ENCODE assay signal across 8 cellular contexts in the genomic region with DNA sequence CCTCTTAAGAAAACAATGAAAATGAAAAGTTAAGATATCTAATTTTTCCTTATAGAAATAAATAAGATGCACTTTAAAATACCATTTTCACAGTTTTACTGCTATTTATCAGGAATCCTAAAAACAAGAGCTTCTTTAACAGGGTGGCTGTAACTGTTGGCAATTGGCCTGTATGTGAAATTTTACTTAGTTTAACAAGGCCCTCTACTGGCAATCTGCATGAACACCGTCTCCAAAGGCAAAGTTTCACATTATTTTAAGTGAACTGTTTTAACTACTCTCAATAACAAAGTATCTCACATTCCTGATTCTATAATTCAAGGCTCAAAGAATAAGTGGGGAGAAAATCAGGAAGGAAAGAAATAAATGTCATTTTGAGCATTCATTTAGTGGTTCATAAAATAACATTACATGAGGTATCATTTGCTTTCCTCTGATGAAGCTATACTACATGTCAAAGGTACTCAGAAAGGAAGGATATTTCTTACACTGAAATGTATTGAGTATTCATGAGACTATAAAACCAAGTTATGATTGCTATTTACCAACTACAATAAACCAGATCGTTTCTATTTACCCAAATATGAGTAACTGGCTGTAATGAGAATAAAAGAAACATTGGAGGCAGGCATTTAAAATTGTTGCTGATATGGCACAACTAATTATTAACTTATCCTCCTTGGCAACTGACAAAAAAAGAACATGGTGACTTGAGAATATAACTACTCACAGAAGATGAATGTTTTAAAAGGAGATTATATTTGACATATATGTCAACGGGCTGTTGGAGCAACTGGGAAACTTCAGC. TPM values are rescaled to one million over a fixed set of nuclear protein-coding genes. Genes with fewer than 3 reads are reported as not detected.
DNase-seq lines count a peak whose midpoint lies in the region; ATAC-seq and TF ChIP-seq lines count a peak whose summit lies in the region.

No MANE protein-coding gene starts in this region.

- TF ChIP-seq POLR2A in testis (IDR thresholded peaks at IDR 0.05) = no peak

- H3K9me3 ChIP-seq in SU-DHL-6 (ENCODE audit: insufficient read depth, low read length) = no peaks in the 10 kb centered on the region
- no peaks in the 10 kb centered on the region for H3K9me3 ChIP-seq in heart right ventricle
- no peaks in the 10 kb centered on the region for H3K9me3 ChIP-seq in testis
- no peaks in the 10 kb centered on the region for H3K9me3 ChIP-seq in CD4-positive, alpha-beta memory T cell (ENCODE audit: control insufficient read depth in 1 of 2, low read length in 2 of 2)

- H3K79me2 ChIP-seq in SU-DHL-6 (ENCODE audit: insufficient read depth, low read length) = no peaks in the 10 kb centered on the region

- no peaks in the 10 kb centered on the region for H3K27me3 ChIP-seq in SU-DHL-6 (ENCODE audit: low read length)
- no peaks in the 10 kb centered on the region for H3K27me3 ChIP-seq in heart right ventricle
- H3K27me3 ChIP-seq in testis = no peaks in the 10 kb centered on the region
- H3K27me3 ChIP-seq in CD4-positive, alpha-beta memory T cell (ENCODE audit: insufficient read depth, low read length) = no peaks in the 10 kb centered on the region

- no peaks in the 10 kb centered on the region for H3F3A ChIP-seq in SU-DHL-6 (ENCODE audit: insufficient read depth)

- ATAC-seq in GM19025 (IDR thresholded peaks at IDR 0.05; ENCODE audit: low read depth, unreplicated experiment) (peak; percentile 50), heart right ventricle (peak in 2 of 8 donors; percentile 42 to 58)

- no peak overlapping the region for H3K4me3 ChIP-seq in SU-DHL-6 (ENCODE audit: insufficient read depth, low read length, poor library complexity, severe bottlenecking)
- H3K4me3 ChIP-seq in heart right ventricle = no peak overlapping the region
- no peak overlapping the region for H3K4me3 ChIP-seq in testis
- no peak overlapping the region for H3K4me3 ChIP-seq in CD4-positive, alpha-beta memory T cell (ENCODE audit: low read length in 2 of 2)

- H4K20me1 ChIP-seq in SU-DHL-6 (ENCODE audit: low read depth, low read length) = no peaks in the 10 kb centered on the region

- 43 to 49% methylated on average over 3 of the region's 3 CpGs for WGBS in heart right ventricle, 2 donors
- WGBS in testis, 2 donors = 46 to 57% methylated on average over 3 of the region's 3 CpGs

- H2AFZ ChIP-seq in SU-DHL-6 (ENCODE audit: low read depth, low read length, severe bottlenecking) = no peak overlapping the region

- no peaks in the 10 kb centered on the region for H3K9me2 ChIP-seq in SU-DHL-6 (replicated peaks; ENCODE audit: insufficient read depth, low read length)

- H3K4me3 Mint-ChIP-seq in CD4-positive, alpha-beta memory T cell = no peak overlapping the region

- H3K27ac ChIP-seq in SU-DHL-6 (ENCODE audit: low read depth, low read length) (no peak overlapping the region), heart right ventricle (no peak overlapping the region), testis (no peak overlapping the region)
- H3K27ac ChIP-seq in CD4-positive, alpha-beta memory T cell (ENCODE audit: low read depth, low read length) = no peak overlapping the region

- H3K36me3 Mint-ChIP-seq in CD4-positive, alpha-beta memory T cell = no peaks in the 10 kb centered on the region

- peak; percentile 48 for DNase-seq in AG08396 (ENCODE audit: low spot score)
- peak; percentile 61 to 76 for DNase-seq in Kasumi-1 (lab: John Stamatoyannopoulos, UW)
- DNase-seq in heart right ventricle = peak in 1 of 2 donors; percentile 12
- DNase-seq in testis = peak; percentile 71
- no peak for DNase-seq in NCI-H1930 (lab: John Stamatoyannopoulos, UW)
- DNase-seq in CD4-positive, alpha-beta memory T cell = no peak

- peaks cover 0 to 19% (median 0%) of the 10 kb centered on the region in 9 donors for H3K4me1 ChIP-seq in heart right ventricle
- peaks cover 2% of the 10 kb centered on the region for H3K4me1 ChIP-seq in testis
- no peaks in the 10 kb centered on the region for H3K4me1 ChIP-seq in CD4-positive, alpha-beta memory T cell (ENCODE audit: insufficient read depth, low read length)

- H3K36me3 ChIP-seq in SU-DHL-6 (ENCODE audit: low read length) (no peaks in the 10 kb centered on the region), heart right ventricle (no peaks in the 10 kb centered on the region), testis (ENCODE audit: low read depth, missing control alignments) (no peaks in the 10 kb centered on the region)
- H3K36me3 ChIP-seq in CD4-positive, alpha-beta memory T cell (ENCODE audit: insufficient read depth, low read length) = no peaks in the 10 kb centered on the region

- CTCF ChIA-PET in CD4-positive, alpha-beta memory T cell (lab: Charles Lee; ENCODE audit: partially characterized antibody) = no interaction called here

- H3K4me1 Mint-ChIP-seq in CD4-positive, alpha-beta memory T cell = no peaks in the 10 kb centered on the region

- H3K9ac ChIP-seq in SU-DHL-6 (ENCODE audit: low read length) = no peak overlapping the region

- no peak overlapping the region for H3K27ac Mint-ChIP-seq in CD4-positive, alpha-beta memory T cell

- peaks cover 0 to 2% of the 10 kb centered on the region in 2 donors for H3K27me3 Mint-ChIP-seq in CD4-positive, alpha-beta memory T cell

- POLR2A ChIA-PET in CD4-positive, alpha-beta memory T cell (lab: Charles Lee; ENCODE audit: partially characterized antibody) = no interaction called here

- TF ChIP-seq CTCF in SU-DHL-6 (IDR thresholded peaks at IDR 0.05; ENCODE audit: insufficient read depth, low read length, poor library complexity, severe bottlenecking) (peak; percentile 54), heart right ventricle (IDR thresholded peaks at IDR 0.05) (peak; percentile 31 to 76 (median 63)), testis (IDR thresholded peaks at IDR 0.05) (peak; percentile 52 to 75 (median 68))

- no peak overlapping the region for H3K4me2 ChIP-seq in SU-DHL-6 (ENCODE audit: low read depth, low read length, poor library complexity, severe bottlenecking)

- peaks cover 0 to 4% (median 0%) of the 10 kb centered on the region in 8 donors for H3K9me3 Mint-ChIP-seq in CD4-positive, alpha-beta memory T cell

- intact Hi-C loops in heart right ventricle (cut with DNase I) (loop anchor here in 9 of 10 donors (5.0 to 10.0 kb wide), 9 partner anchors 114 to 1016 kb away; no protein-coding TSS in a partner anchor), testis (cut with DNase I; ENCODE audit: low total_unique reads) (no loop called here)
- intact Hi-C loops in CD4-positive, alpha-beta memory T cell (cut with micrococcal nuclease) = no loop called here

RNA-seq across cellular contexts. Expression of gene NCKAP5, which starts 7.0 kb away (rescaled TPM):
- total RNA-seq in heart right ventricle = 10 to 100 TPM in 2 of 10 donors, 1 to 10 TPM in 8; 4.3 to 11.7 (median 6.6) TPM
- polyA plus RNA-seq in heart right ventricle = 1 to 10 TPM in 1 of 2 donors, under 1 TPM in 1; 0.57 to 5.5 TPM
- total RNA-seq in testis = 1 to 10 TPM; 6.3 to 7.6 TPM
- 3.0 TPM for polyA plus RNA-seq in testis (ENCODE audit: insufficient read depth, low read depth, low replicate concordance)
- not detected for total RNA-seq in CD4-positive, alpha-beta memory T cell
- polyA plus RNA-seq in CD4-positive, alpha-beta memory T cell = not detected

Comparison
In these comparisons a context has a peak if more than half of its experiments do, and no peak if none do; other contexts are left out.
1. DNase-seq: peak in AG08396 (single experiment), Kasumi-1 (2 of 2) and testis (single experiment); none in NCI-H1930 (0 of 2) and CD4-positive, alpha-beta memory T cell (0 of 5).
2. RNA of gene NCKAP5, which starts 7.0 kb away (total RNA-seq): 6.3 to 7.6 TPM in testis and 4.3 to 11.7 TPM in heart right ventricle; not detected in CD4-positive, alpha-beta memory T cell; every median in the first group is over 4 times any median in the second.
3. intact Hi-C loops: an anchor here in heart right ventricle (5.0 to 10.0 kb wide); none called in testis and CD4-positive, alpha-beta memory T cell.
4. Peak in every context shown above with its lines, with median percentiles within 50 percentile points of each other: CTCF ChIP-seq.